ENCODE assay signal across 8 cellular contexts in the genomic region with DNA sequence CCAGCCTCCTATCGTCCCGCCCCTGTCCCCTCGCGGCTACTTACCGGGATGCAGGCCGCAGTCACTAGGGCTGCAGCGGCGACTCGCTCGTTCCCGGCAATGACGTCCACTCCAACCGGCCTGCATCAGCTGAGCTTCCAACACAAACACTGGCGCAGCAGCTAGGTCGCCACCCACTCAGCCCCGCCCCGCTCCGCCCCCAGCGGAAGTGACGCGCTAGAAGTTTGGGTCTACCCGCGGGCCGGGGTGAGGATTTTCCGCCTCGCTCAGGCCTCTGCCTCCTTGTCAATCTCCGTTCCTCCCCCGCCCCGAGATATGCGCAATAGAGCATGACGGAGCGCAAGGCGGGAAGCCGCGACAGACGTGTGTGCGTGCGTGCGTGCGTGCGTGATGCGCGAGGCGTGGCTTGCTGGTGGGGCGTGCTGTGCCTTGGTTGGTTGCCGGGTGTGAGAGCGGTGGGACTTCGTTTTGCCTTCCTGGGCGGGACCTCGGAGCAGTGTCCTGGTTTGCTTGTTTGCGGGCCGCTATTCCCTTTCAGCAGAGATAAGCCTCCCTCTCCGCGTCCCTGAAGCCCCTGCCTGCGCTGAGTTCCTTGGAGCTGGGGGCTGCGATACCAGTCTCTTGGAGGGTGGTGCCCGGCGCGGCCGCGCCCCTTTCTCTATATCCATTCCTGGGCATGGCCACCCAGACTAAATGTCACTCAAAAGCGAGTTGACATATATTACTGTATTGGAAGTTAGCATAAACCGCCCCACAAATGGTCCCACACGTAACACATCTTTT. TPM values are rescaled to one million over a fixed set of nuclear protein-coding genes. Genes with fewer than 3 reads are reported as not detected.
DNase-seq lines count a peak whose midpoint lies in the region; ATAC-seq and TF ChIP-seq lines count a peak whose summit lies in the region.

A gene with protein sequence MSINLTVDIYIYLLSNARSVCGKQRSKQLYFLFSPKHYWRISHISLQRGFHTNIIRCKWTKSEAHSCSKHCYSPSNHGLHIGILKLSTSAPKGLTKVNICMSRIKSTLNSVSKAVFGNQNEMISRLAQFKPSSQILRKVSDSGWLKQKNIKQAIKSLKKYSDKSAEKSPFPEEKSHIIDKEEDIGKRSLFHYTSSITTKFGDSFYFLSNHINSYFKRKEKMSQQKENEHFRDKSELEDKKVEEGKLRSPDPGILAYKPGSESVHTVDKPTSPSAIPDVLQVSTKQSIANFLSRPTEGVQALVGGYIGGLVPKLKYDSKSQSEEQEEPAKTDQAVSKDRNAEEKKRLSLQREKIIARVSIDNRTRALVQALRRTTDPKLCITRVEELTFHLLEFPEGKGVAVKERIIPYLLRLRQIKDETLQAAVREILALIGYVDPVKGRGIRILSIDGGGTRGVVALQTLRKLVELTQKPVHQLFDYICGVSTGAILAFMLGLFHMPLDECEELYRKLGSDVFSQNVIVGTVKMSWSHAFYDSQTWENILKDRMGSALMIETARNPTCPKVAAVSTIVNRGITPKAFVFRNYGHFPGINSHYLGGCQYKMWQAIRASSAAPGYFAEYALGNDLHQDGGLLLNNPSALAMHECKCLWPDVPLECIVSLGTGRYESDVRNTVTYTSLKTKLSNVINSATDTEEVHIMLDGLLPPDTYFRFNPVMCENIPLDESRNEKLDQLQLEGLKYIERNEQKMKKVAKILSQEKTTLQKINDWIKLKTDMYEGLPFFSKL (minus strand): TSS at position 151 of the 783 bp plus-strand sequence. CDS start 10,644 bp downstream, outside the sequence.

- peak; percentile 83 for TF ChIP-seq POLR2A in GM19099 (IDR thresholded peaks at IDR 0.05; ENCODE audit: extremely low read depth, insufficient read length, low read depth)

- DNase-seq in AG20443 (ENCODE audit: low spot score) (peak; percentile 98), NCI-H510A (lab: John Stamatoyannopoulos, UW) (peak; percentile 91), cerebellum (ENCODE audit: low spot score) (peak; percentile 99), islet precursor cell (peak; percentile 100)
- DNase-seq in activated CD4-positive, alpha-beta T cell treated with anti-CD3 and anti-CD28 coated beads for 1 hour: peak; percentile 100
- DNase-seq in stimulated activated CD4-positive, alpha-beta T cell treated with anti-CD3 and anti-CD28 coated beads, Interleukin-12 subunit alpha, Interleukin-12 subunit beta, amount 100 ng/mL, for 48 hours (ENCODE audit: low read depth in 2 of 3, low spot score in 1 of 3): peak; percentile 100

- peak; percentile 95 for ATAC-seq in HG03432 (IDR thresholded peaks at IDR 0.05; ENCODE audit: unreplicated experiment)

RNA-seq across cellular contexts. Expression of the gene that starts here (rescaled TPM):
- 49.3 TPM for total RNA-seq in cerebellum

Comparison
In these comparisons a context has a peak if more than half of its experiments do, and no peak if none do; other contexts are left out.
1. Peak in every context shown above with its lines: DNase-seq and ATAC-seq.